ENCODE assay signal across 8 cellular contexts in genomic region chr12:132132609-132133430, GRCh38.
"Had no signal": no experiment of that assay in that cellular context is flagged by ENCODE, and none has a peak within 500 bp of the region (broad histone marks: within the 10 kb centered on the region; RNA-seq: fewer than 3 reads in every experiment).

No MANE protein-coding gene starts in this region.

- ATAC-seq: activated T-cell treated with anti-CD3 and anti-CD28 coated beads, Interleukin-2, amount 50 U/mL, for 4 hours had no signal

- H3K9me3 ChIP-seq: tibial artery had no signal

- H3K4me3 ChIP-seq: lung, tibial artery had no signal

- DNase-seq: activated B cell treated with CpG ODN at 0.5 μM for 24 hours; activated naive CD8-positive, alpha-beta T cell treated with anti-CD3 and anti-CD28 coated beads, Interleukin-2, amount 10 ng/mL, durations not matched to agents 7 days and 5 days; activated T-cell treated with anti-CD3 and anti-CD28 coated beads, Interleukin-2, amount 50 U/mL, for 4 hours; occipital lobe; SHP77 treated with DMSO at 0.1 percent for 48 hours; stimulated activated CD4-positive, alpha-beta T cell treated with anti-CD3 and anti-CD28 coated beads, Interleukin-4, amount 100 ng/mL, for 4 hours had no signal

- H3K27ac ChIP-seq: tibial artery had no signal

- H3K27me3 ChIP-seq: tibial artery had no signal

- H3K4me1 ChIP-seq: tibial artery had no signal
